ENCODE assay signal across 9 cellular contexts in genomic region chr10:283916-284356, GRCh38.
A peak's percentile ranks its signal among the peaks of the same experiment; 100 is the strongest.
DNase-seq lines count a peak whose midpoint lies in the region; ATAC-seq and TF ChIP-seq lines count a peak whose summit lies in the region.
"Had no signal": no experiment of that assay in that cellular context is flagged by ENCODE, and none has a peak within 500 bp of the region (broad histone marks: within the 10 kb centered on the region; RNA-seq: fewer than 3 reads in every experiment).

No MANE protein-coding gene starts in this region.

- H3K27ac Mint-ChIP-seq in activated CD8-positive, alpha-beta T cell treated with anti-CD3 and anti-CD28 coated beads for 36 hours: peak overlapping the region; percentile 50

- ATAC-seq in GM19324 (IDR thresholded peaks at IDR 0.05; ENCODE audit: low FRiP score, unreplicated experiment) (peak; percentile 74), HG03066 (IDR thresholded peaks at IDR 0.05; ENCODE audit: low read depth, unreplicated experiment) (peak; percentile 84)
- ATAC-seq in activated CD8-positive, alpha-beta T cell treated with anti-CD3 and anti-CD28 coated beads for 36 hours: peak; percentile 90

- DNase-seq in GM06990 (ENCODE audit: extremely low read depth, insufficient read length) (peak; percentile 65), DMS53 (lab: John Stamatoyannopoulos, UW) (no peak), NCI-H510A (lab: John Stamatoyannopoulos, UW) (no peak), iPS-NIHi11 (ENCODE audit: low spot score) (no peak), AG20443 (ENCODE audit: low spot score) (no peak)
- DNase-seq in activated CD8-positive, alpha-beta T cell treated with anti-CD3 and anti-CD28 coated beads for 36 hours: peak; percentile 68
- DNase-seq: effector CD4-positive, alpha-beta T cell had no signal

- H3K4me3 ChIP-seq in GM06990 (replicated peaks; ENCODE audit: low read depth, low read length): no peak overlapping the region

- intact Hi-C loops in activated CD8-positive, alpha-beta T cell treated with anti-CD3 and anti-CD28 coated beads for 36 hours (cut with micrococcal nuclease): no loop called here

- POLR2A ChIA-PET in activated CD8-positive, alpha-beta T cell treated with anti-CD3 and anti-CD28 coated beads for 36 hours (lab: Charles Lee): no interaction called here

- H3K9me3 Mint-ChIP-seq in activated CD8-positive, alpha-beta T cell treated with anti-CD3 and anti-CD28 coated beads for 36 hours: no peaks in the 10 kb centered on the region

- H3K36me3 Mint-ChIP-seq in activated CD8-positive, alpha-beta T cell treated with anti-CD3 and anti-CD28 coated beads for 36 hours (ENCODE audit: low read depth): no peaks in the 10 kb centered on the region

- peaks cover 13% of the 10 kb centered on the region for H3K4me1 Mint-ChIP-seq in activated CD8-positive, alpha-beta T cell treated with anti-CD3 and anti-CD28 coated beads for 36 hours (ENCODE audit: low read depth)

- no peaks in the 10 kb centered on the region for H3K36me3 ChIP-seq in GM06990 (ENCODE audit: control insufficient read depth, insufficient read depth, low read length)

- no peaks in the 10 kb centered on the region for H3K27me3 Mint-ChIP-seq in activated CD8-positive, alpha-beta T cell treated with anti-CD3 and anti-CD28 coated beads for 36 hours

- TF ChIP-seq CTCF in GM06990 (IDR thresholded peaks at IDR 0.05; ENCODE audit: insufficient read depth, low read length, poor library complexity, severe bottlenecking): peak; percentile 9
- no peak for TF ChIP-seq CTCF in activated CD8-positive, alpha-beta T cell treated with anti-CD3 and anti-CD28 coated beads for 36 hours (IDR thresholded peaks at IDR 0.05)

- H3K27me3 ChIP-seq in GM06990 (replicated peaks; ENCODE audit: control insufficient read depth, insufficient read depth, low read length): no peaks in the 10 kb centered on the region

- CTCF ChIA-PET in activated CD8-positive, alpha-beta T cell treated with anti-CD3 and anti-CD28 coated beads for 36 hours (lab: Charles Lee): no interaction called here

- no peak overlapping the region for H3K4me3 Mint-ChIP-seq in activated CD8-positive, alpha-beta T cell treated with anti-CD3 and anti-CD28 coated beads for 36 hours

Comparison
In these comparisons a context has a peak if more than half of its experiments do, and no peak if none do; other contexts are left out.
1. DNase-seq: peak in GM06990 (single experiment) and activated CD8-positive, alpha-beta T cell treated with anti-CD3 and anti-CD28 coated beads for 36 hours (single experiment); none in DMS53 (single experiment), NCI-H510A (single experiment), iPS-NIHi11 (single experiment) and AG20443 (single experiment).
2. Peak in every context shown above with its lines, with median percentiles within 50 percentile points of each other: ATAC-seq.